Comparison of ENCODE assay signal across 8 cellular contexts in genomic region chr16:12271006-12271405, GRCh38.
A peak's percentile ranks its signal among the peaks of the same experiment; 100 is the strongest.
DNase-seq lines count a peak whose midpoint lies in the region; ATAC-seq, FAIRE-seq and TF ChIP-seq lines count a peak whose summit lies in the region.

No MANE protein-coding gene starts in this region.

- no peak overlapping the region for H3K4me2 ChIP-seq in HepG2 (ENCODE audit: low read depth, low read length)

- CTCF ChIA-PET in Caco-2 (lab: Charles Lee) (interaction anchor here (0.6 to 0.9 kb wide), 4 partner anchors 10 to 43 kb away, joined by 3 read pairs; no protein-coding TSS in a partner anchor), HepG2 (lab: Yijun Ruan, JAX; ENCODE audit: low intra/inter-chr PET ratio, low total read pairs) (interaction anchor here (0.8 to 1.9 kb wide), 4 partner anchors 11 to 176 kb away, joined by 3 to 13 read pairs (median 3); no protein-coding TSS in a partner anchor)

- no peak for TF ChIP-seq EP300 in HepG2 (IDR thresholded peaks at IDR 0.05; ENCODE audit: low read depth in 2 of 2, low read length in 2 of 2)
- no peak for TF ChIP-seq EP300 in HepG2 (CRISPR knock-in tag; IDR thresholded peaks at IDR 0.05; ENCODE audit: borderline replicate concordance)

- H3K27me3 ChIP-seq in Caco-2 (replicated peaks; ENCODE audit: control insufficient read depth, insufficient read depth, low read length) (no peaks in the 10 kb centered on the region), HepG2 (ENCODE audit: control insufficient read depth in 1 of 2, insufficient read depth in 2 of 2, low read length in 2 of 2) (no peaks in the 10 kb centered on the region)

- no peak for TF ChIP-seq POLR2A in HepG2 (IDR thresholded peaks at IDR 0.05; ENCODE audit: insufficient read depth in 1 of 2, low read depth in 2 of 2, low read length in 2 of 2)

- H3K4me1 ChIP-seq in Caco-2, result no peaks in the 10 kb centered on the region; the same call in 1 of the 2 replicates
- H3K4me1 ChIP-seq in HepG2 (ENCODE audit: insufficient read depth, low read length), result peaks cover 18% of the 10 kb centered on the region

- H3K36me3 ChIP-seq in Caco-2 (ENCODE audit: control insufficient read depth, insufficient read depth, low read length) (no peaks in the 10 kb centered on the region), HepG2 (replicated peaks in 1 of 2; ENCODE audit: control insufficient read depth in 1 of 2, insufficient read depth in 2 of 2, low read length in 2 of 2) (no peaks in the 10 kb centered on the region)

- peak; percentile 71 for FAIRE-seq in HepG2 (lab: Jason Lieb, UNC)

- POLR2A ChIA-PET in Caco-2 (lab: Charles Lee), result no interaction called here
- POLR2A ChIA-PET in HepG2 (lab: Yijun Ruan, JAX), result interaction anchor here (0.6 to 2.3 kb wide), 2 partner anchors 17 to 174 kb away, joined by 3 to 5 read pairs; no protein-coding TSS in a partner anchor

- TF ChIP-seq CTCF in Caco-2 (IDR thresholded peaks at IDR 0.05; ENCODE audit: insufficient read depth in 1 of 2, low read depth in 1 of 2, low read length in 1 of 2, severe bottlenecking in 1 of 2, unreplicated experiment in 1 of 2), result peak; percentile 25 to 43
- peak; percentile 61 for TF ChIP-seq CTCF in astrocyte of the spinal cord (IDR thresholded peaks at IDR 0.05; ENCODE audit: low read depth, low read length)
- TF ChIP-seq CTCF in HepG2 (CRISPR knock-in tag; IDR thresholded peaks at IDR 0.05), result peak; percentile 71

- BruUV-seq in Caco-2 (replicated peaks; lab: Mats Ljungman, UMichigan) (no TSS peak), HepG2 (replicated peaks; lab: Mats Ljungman, UMichigan) (no TSS peak)

- peak; percentile 81 for TF ChIP-seq RAD21 in HepG2 (CRISPR knock-in tag; IDR thresholded peaks at IDR 0.05)

- intact Hi-C loops in Caco-2 (cut with micrococcal nuclease; ENCODE audit: unreplicated experiment) (no loop called here), HepG2 (cut with micrococcal nuclease; ENCODE audit: unreplicated experiment) (loop anchor here (1.0 kb wide), 1 partner anchor 43 kb away; no protein-coding TSS in a partner anchor)

- in situ Hi-C loops in astrocyte of the spinal cord (cut with HindIII; ENCODE audit: low sequenced_read_pairs) (no loop called here), HepG2 (cut with HindIII; ENCODE audit: extremely low pct_ligation_motif_present, low pct_unique_long_range_greater_than_20kb) (no loop called here)

- DNase-seq in Caco-2, result peak; percentile 52 to 57
- peak; percentile 28 for DNase-seq in HuH-7.5 (ENCODE audit: low spot score)
- DNase-seq in astrocyte of the spinal cord (ENCODE audit: low read depth, low spot score), result peak; percentile 22
- peak; percentile 52 for DNase-seq in HepG2 (ENCODE audit: low spot score)
- no peak for DNase-seq in kidney glomerular epithelial cell (lab: John Stamatoyannopoulos, UW)
- no peak for DNase-seq in GM19240 (ENCODE audit: insufficient read length, low spot score)
- DNase-seq in DMS114 treated with DMSO at 0.1 percent for 48 hours (lab: John Stamatoyannopoulos, UW; ENCODE audit: unreplicated experiment), result no peak

- no peaks in the 10 kb centered on the region for H3K79me2 ChIP-seq in HepG2 (ENCODE audit: insufficient read depth, low read length)

- no peak overlapping the region for H3K9ac ChIP-seq in HepG2 (ENCODE audit: insufficient read depth, low read depth, low read length)

- H3K9me3 ChIP-seq in Caco-2 (no peaks in the 10 kb centered on the region), HepG2 (ENCODE audit: low read length) (no peaks in the 10 kb centered on the region)

- no peaks in the 10 kb centered on the region for H4K20me1 ChIP-seq in HepG2 (ENCODE audit: insufficient read depth, low read length)

- ATAC-seq in HepG2 (peak; percentile 91), GM19324 (IDR thresholded peaks at IDR 0.05; ENCODE audit: low FRiP score, unreplicated experiment) (no peak)

- H3K36me3 Mint-ChIP-seq in Caco-2 (ENCODE audit: insufficient read depth, unreplicated experiment), result no peaks in the 10 kb centered on the region

- no peak overlapping the region for H3K27ac Mint-ChIP-seq in Caco-2 (ENCODE audit: unreplicated experiment)

- H2AFZ ChIP-seq in HepG2 (ENCODE audit: low read length), result no peak overlapping the region

- H3K4me1 Mint-ChIP-seq in Caco-2 (ENCODE audit: low read depth, unreplicated experiment), result no peaks in the 10 kb centered on the region

- H3K9me3 Mint-ChIP-seq in Caco-2 (ENCODE audit: unreplicated experiment), result no peaks in the 10 kb centered on the region

- no peaks in the 10 kb centered on the region for H3K27me3 Mint-ChIP-seq in Caco-2 (ENCODE audit: insufficient read depth, unreplicated experiment)

- H3K4me3 Mint-ChIP-seq in Caco-2 (ENCODE audit: unreplicated experiment), result no peak overlapping the region

- WGBS in HepG2 (ENCODE audit: low lambda C conversion rate), result 72% methylated on average over 6 of the region's 6 CpGs

- H3K27ac ChIP-seq in HepG2 (ENCODE audit: extremely low read length, insufficient read depth, low read length), result no peak overlapping the region

- H3K4me3 ChIP-seq in Caco-2 (ENCODE audit: low read depth, low read length) (no peak overlapping the region), astrocyte of the spinal cord (ENCODE audit: low read depth, low read length) (no peak overlapping the region), HepG2 (replicated peaks in 1 of 3; ENCODE audit: insufficient read depth in 1 of 3, low read depth in 2 of 3, low read length in 3 of 3) (no peak overlapping the region)

TF ChIP-seq in HepG2, 621 proteins besides CTCF, POLR2A, EP300 and RAD21 (continues in another document):
- TF ChIP-seq, protein P1, sequence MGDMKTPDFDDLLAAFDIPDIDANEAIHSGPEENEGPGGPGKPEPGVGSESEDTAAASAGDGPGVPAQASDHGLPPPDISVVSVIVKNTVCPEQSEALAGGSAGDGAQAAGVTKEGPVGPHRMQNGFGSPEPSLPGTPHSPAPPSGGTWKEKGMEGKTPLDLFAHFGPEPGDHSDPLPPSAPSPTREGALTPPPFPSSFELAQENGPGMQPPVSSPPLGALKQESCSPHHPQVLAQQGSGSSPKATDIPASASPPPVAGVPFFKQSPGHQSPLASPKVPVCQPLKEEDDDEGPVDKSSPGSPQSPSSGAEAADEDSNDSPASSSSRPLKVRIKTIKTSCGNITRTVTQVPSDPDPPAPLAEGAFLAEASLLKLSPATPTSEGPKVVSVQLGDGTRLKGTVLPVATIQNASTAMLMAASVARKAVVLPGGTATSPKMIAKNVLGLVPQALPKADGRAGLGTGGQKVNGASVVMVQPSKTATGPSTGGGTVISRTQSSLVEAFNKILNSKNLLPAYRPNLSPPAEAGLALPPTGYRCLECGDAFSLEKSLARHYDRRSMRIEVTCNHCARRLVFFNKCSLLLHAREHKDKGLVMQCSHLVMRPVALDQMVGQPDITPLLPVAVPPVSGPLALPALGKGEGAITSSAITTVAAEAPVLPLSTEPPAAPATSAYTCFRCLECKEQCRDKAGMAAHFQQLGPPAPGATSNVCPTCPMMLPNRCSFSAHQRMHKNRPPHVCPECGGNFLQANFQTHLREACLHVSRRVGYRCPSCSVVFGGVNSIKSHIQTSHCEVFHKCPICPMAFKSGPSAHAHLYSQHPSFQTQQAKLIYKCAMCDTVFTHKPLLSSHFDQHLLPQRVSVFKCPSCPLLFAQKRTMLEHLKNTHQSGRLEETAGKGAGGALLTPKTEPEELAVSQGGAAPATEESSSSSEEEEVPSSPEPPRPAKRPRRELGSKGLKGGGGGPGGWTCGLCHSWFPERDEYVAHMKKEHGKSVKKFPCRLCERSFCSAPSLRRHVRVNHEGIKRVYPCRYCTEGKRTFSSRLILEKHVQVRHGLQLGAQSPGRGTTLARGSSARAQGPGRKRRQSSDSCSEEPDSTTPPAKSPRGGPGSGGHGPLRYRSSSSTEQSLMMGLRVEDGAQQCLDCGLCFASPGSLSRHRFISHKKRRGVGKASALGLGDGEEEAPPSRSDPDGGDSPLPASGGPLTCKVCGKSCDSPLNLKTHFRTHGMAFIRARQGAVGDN (CRISPR knock-in tag; IDR thresholded peaks at IDR 0.05), result peak; percentile 32; the same call in 1 of the 2 replicates
- TF ChIP-seq ZNF660 (CRISPR knock-in tag; IDR thresholded peaks at IDR 0.05; ENCODE audit: borderline replicate concordance, low read depth) (no peak), YY1 (IDR thresholded peaks at IDR 0.05; ENCODE audit: insufficient read depth, insufficient replicate concordance, low read depth, low read length) (no peak), TBX3 (IDR thresholded peaks at IDR 0.05; ENCODE audit: borderline replicate concordance) (no peak), ZSCAN20 (CRISPR knock-in tag; IDR thresholded peaks at IDR 0.05; ENCODE audit: borderline replicate concordance) (no peak), STAT5B (CRISPR knock-in tag; IDR thresholded peaks at IDR 0.05) (no peak), HNRNPLL (IDR thresholded peaks at IDR 0.05; ENCODE audit: low read depth, low read length, poor library complexity, severe bottlenecking) (no peak), MTF1 (CRISPR knock-in tag; IDR thresholded peaks at IDR 0.05) (no peak), NKX3-1 (CRISPR knock-in tag; IDR thresholded peaks at IDR 0.05) (no peak)
- TF ChIP-seq, protein P2, sequence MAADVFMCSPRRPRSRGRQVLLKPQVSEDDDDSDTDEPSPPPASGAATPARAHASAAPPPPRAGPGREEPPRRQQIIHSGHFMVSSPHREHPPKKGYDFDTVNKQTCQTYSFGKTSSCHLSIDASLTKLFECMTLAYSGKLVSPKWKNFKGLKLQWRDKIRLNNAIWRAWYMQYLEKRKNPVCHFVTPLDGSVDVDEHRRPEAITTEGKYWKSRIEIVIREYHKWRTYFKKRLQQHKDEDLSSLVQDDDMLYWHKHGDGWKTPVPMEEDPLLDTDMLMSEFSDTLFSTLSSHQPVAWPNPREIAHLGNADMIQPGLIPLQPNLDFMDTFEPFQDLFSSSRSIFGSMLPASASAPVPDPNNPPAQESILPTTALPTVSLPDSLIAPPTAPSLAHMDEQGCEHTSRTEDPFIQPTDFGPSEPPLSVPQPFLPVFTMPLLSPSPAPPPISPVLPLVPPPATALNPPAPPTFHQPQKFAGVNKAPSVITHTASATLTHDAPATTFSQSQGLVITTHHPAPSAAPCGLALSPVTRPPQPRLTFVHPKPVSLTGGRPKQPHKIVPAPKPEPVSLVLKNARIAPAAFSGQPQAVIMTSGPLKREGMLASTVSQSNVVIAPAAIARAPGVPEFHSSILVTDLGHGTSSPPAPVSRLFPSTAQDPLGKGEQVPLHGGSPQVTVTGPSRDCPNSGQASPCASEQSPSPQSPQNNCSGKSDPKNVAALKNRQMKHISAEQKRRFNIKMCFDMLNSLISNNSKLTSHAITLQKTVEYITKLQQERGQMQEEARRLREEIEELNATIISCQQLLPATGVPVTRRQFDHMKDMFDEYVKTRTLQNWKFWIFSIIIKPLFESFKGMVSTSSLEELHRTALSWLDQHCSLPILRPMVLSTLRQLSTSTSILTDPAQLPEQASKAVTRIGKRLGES (CRISPR knock-in tag; IDR thresholded peaks at IDR 0.05; ENCODE audit: borderline replicate concordance), result no peak

Comparison
In these comparisons a context has a peak if more than half of its experiments do, and no peak if none do; other contexts are left out.
1. DNase-seq: peak in Caco-2 (2 of 2), HuH-7.5 (single experiment), astrocyte of the spinal cord (single experiment) and HepG2 (single experiment); none in kidney glomerular epithelial cell (single experiment), GM19240 (single experiment) and DMS114 treated with DMSO at 0.1 percent for 48 hours (single experiment).
2. Peak in every context shown above with its lines, with median percentiles within 50 percentile points of each other: CTCF ChIP-seq.